In the genomic region with DNA sequence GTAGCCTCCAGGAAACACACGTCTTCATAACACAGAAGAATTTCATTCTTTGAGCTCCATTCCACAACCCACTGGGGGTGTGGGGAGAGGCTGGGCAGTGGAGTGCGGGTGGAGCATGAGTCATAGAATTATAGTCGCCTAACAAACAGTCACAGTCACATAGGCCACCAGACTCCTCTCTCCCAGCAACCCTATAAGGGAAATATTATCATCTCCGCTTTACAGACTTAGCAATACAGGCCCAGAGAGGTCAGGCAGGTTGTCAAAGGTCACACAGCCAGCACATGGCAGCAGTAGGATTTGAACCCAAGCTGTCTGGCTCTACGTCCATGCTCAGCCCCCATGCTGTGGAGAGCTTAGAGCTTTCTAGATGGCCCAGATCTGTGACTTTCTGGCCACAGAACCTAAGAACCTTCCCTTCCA, we compare ENCODE assay signal across 1 cellular context.
TF ChIP-seq lines count a peak whose summit lies in the region.

No MANE protein-coding gene starts in this region.

TF ChIP-seq in K562, 482 proteins besides CTCF, POLR2A, EP300 and RAD21 (continued from another document and continues in another):
- TF ChIP-seq, protein P1, sequence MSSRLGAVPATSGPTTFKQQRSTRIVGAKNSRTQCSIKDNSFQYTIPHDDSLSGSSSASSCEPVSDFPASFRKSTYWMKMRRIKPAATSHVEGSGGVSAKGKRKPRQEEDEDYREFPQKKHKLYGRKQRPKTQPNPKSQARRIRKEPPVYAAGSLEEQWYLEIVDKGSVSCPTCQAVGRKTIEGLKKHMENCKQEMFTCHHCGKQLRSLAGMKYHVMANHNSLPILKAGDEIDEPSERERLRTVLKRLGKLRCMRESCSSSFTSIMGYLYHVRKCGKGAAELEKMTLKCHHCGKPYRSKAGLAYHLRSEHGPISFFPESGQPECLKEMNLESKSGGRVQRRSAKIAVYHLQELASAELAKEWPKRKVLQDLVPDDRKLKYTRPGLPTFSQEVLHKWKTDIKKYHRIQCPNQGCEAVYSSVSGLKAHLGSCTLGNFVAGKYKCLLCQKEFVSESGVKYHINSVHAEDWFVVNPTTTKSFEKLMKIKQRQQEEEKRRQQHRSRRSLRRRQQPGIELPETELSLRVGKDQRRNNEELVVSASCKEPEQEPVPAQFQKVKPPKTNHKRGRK (tag; IDR thresholded peaks at IDR 0.05) = no peak
- TF ChIP-seq HMG20A (CRISPR knock-in tag; conservative IDR thresholded peaks at IDR 0.05) (no peak), TCFL5 (CRISPR knock-in tag; conservative IDR thresholded peaks at IDR 0.05) (no peak), ZNF76 (CRISPR knock-in tag; IDR thresholded peaks at IDR 0.05; ENCODE audit: borderline replicate concordance) (no peak), HDAC1 (IDR thresholded peaks at IDR 0.05) (no peak), ZFP36 (IDR thresholded peaks at IDR 0.05; ENCODE audit: low read depth, low read length, partially characterized antibody) (peak; percentile 96), ELF4 (CRISPR knock-in tag; IDR thresholded peaks at IDR 0.05) (no peak), FOSL1 (tag; conservative IDR thresholded peaks at IDR 0.05) (peak; percentile 91), CXXC5 (CRISPR knock-in tag; IDR thresholded peaks at IDR 0.05) (no peak), ZNF717 (CRISPR knock-in tag; IDR thresholded peaks at IDR 0.05) (no peak), ZNF77 (CRISPR knock-in tag; IDR thresholded peaks at IDR 0.05) (no peak), EWSR1 (IDR thresholded peaks at IDR 0.05; ENCODE audit: borderline replicate concordance, low read depth, partially characterized antibody) (no peak), FOXK2 (conservative IDR thresholded peaks at IDR 0.05 in 1 of 2, IDR thresholded peaks at IDR 0.05 in 1 of 2; ENCODE audit: low read depth in 2 of 2) (no peak), TAF15 (IDR thresholded peaks at IDR 0.05; ENCODE audit: low read depth, low read length) (no peak), ZNF197 (CRISPR knock-in tag; IDR thresholded peaks at IDR 0.05; ENCODE audit: low read depth) (no peak), SMARCC2 (IDR thresholded peaks at IDR 0.05; ENCODE audit: low read depth) (no peak), ZNF354B (CRISPR knock-in tag; IDR thresholded peaks at IDR 0.05) (no peak), MAFF (IDR thresholded peaks at IDR 0.05; ENCODE audit: low read length) (no peak), FOXK1 (CRISPR knock-in tag; IDR thresholded peaks at IDR 0.05; ENCODE audit: borderline replicate concordance) (no peak), NCOR1 (IDR thresholded peaks at IDR 0.05) (no peak), CHCHD3 (CRISPR knock-in tag; IDR thresholded peaks at IDR 0.05) (no peak)
- TF ChIP-seq, protein P2, sequence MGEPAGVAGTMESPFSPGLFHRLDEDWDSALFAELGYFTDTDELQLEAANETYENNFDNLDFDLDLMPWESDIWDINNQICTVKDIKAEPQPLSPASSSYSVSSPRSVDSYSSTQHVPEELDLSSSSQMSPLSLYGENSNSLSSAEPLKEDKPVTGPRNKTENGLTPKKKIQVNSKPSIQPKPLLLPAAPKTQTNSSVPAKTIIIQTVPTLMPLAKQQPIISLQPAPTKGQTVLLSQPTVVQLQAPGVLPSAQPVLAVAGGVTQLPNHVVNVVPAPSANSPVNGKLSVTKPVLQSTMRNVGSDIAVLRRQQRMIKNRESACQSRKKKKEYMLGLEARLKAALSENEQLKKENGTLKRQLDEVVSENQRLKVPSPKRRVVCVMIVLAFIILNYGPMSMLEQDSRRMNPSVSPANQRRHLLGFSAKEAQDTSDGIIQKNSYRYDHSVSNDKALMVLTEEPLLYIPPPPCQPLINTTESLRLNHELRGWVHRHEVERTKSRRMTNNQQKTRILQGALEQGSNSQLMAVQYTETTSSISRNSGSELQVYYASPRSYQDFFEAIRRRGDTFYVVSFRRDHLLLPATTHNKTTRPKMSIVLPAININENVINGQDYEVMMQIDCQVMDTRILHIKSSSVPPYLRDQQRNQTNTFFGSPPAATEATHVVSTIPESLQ (CRISPR knock-in tag; IDR thresholded peaks at IDR 0.05) = no peak
- TF ChIP-seq, protein P3, sequence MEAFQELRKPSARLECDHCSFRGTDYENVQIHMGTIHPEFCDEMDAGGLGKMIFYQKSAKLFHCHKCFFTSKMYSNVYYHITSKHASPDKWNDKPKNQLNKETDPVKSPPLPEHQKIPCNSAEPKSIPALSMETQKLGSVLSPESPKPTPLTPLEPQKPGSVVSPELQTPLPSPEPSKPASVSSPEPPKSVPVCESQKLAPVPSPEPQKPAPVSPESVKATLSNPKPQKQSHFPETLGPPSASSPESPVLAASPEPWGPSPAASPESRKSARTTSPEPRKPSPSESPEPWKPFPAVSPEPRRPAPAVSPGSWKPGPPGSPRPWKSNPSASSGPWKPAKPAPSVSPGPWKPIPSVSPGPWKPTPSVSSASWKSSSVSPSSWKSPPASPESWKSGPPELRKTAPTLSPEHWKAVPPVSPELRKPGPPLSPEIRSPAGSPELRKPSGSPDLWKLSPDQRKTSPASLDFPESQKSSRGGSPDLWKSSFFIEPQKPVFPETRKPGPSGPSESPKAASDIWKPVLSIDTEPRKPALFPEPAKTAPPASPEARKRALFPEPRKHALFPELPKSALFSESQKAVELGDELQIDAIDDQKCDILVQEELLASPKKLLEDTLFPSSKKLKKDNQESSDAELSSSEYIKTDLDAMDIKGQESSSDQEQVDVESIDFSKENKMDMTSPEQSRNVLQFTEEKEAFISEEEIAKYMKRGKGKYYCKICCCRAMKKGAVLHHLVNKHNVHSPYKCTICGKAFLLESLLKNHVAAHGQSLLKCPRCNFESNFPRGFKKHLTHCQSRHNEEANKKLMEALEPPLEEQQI (IDR thresholded peaks at IDR 0.05) = no peak
- TF ChIP-seq, protein P4, sequence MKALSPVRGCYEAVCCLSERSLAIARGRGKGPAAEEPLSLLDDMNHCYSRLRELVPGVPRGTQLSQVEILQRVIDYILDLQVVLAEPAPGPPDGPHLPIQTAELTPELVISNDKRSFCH (CRISPR knock-in tag; IDR thresholded peaks at IDR 0.05) = no peak
- TF ChIP-seq, protein P4 (tag; IDR thresholded peaks at IDR 0.05) = no peak
- TF ChIP-seq, protein P5, sequence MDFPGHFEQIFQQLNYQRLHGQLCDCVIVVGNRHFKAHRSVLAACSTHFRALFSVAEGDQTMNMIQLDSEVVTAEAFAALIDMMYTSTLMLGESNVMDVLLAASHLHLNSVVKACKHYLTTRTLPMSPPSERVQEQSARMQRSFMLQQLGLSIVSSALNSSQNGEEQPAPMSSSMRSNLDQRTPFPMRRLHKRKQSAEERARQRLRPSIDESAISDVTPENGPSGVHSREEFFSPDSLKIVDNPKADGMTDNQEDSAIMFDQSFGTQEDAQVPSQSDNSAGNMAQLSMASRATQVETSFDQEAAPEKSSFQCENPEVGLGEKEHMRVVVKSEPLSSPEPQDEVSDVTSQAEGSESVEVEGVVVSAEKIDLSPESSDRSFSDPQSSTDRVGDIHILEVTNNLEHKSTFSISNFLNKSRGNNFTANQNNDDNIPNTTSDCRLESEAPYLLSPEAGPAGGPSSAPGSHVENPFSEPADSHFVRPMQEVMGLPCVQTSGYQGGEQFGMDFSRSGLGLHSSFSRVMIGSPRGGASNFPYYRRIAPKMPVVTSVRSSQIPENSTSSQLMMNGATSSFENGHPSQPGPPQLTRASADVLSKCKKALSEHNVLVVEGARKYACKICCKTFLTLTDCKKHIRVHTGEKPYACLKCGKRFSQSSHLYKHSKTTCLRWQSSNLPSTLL (IDR thresholded peaks at IDR 0.05) = no peak
- TF ChIP-seq, protein P6, sequence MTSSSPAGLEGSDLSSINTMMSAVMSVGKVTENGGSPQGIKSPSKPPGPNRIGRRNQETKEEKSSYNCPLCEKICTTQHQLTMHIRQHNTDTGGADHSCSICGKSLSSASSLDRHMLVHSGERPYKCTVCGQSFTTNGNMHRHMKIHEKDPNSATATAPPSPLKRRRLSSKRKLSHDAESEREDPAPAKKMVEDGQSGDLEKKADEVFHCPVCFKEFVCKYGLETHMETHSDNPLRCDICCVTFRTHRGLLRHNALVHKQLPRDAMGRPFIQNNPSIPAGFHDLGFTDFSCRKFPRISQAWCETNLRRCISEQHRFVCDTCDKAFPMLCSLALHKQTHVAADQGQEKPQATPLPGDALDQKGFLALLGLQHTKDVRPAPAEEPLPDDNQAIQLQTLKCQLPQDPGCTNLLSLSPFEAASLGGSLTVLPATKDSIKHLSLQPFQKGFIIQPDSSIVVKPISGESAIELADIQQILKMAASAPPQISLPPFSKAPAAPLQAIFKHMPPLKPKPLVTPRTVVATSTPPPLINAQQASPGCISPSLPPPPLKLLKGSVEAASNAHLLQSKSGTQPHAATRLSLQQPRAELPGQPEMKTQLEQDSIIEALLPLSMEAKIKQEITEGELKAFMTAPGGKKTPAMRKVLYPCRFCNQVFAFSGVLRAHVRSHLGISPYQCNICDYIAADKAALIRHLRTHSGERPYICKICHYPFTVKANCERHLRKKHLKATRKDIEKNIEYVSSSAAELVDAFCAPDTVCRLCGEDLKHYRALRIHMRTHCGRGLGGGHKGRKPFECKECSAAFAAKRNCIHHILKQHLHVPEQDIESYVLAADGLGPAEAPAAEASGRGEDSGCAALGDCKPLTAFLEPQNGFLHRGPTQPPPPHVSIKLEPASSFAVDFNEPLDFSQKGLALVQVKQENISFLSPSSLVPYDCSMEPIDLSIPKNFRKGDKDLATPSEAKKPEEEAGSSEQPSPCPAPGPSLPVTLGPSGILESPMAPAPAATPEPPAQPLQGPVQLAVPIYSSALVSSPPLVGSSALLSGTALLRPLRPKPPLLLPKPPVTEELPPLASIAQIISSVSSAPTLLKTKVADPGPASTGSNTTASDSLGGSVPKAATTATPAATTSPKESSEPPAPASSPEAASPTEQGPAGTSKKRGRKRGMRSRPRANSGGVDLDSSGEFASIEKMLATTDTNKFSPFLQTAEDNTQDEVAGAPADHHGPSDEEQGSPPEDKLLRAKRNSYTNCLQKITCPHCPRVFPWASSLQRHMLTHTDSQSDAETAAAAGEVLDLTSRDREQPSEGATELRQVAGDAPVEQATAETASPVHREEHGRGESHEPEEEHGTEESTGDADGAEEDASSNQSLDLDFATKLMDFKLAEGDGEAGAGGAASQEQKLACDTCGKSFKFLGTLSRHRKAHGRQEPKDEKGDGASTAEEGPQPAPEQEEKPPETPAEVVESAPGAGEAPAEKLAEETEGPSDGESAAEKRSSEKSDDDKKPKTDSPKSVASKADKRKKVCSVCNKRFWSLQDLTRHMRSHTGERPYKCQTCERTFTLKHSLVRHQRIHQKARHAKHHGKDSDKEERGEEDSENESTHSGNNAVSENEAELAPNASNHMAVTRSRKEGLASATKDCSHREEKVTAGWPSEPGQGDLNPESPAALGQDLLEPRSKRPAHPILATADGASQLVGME (CRISPR knock-in tag; IDR thresholded peaks at IDR 0.05) = no peak
- TF ChIP-seq, protein P7, sequence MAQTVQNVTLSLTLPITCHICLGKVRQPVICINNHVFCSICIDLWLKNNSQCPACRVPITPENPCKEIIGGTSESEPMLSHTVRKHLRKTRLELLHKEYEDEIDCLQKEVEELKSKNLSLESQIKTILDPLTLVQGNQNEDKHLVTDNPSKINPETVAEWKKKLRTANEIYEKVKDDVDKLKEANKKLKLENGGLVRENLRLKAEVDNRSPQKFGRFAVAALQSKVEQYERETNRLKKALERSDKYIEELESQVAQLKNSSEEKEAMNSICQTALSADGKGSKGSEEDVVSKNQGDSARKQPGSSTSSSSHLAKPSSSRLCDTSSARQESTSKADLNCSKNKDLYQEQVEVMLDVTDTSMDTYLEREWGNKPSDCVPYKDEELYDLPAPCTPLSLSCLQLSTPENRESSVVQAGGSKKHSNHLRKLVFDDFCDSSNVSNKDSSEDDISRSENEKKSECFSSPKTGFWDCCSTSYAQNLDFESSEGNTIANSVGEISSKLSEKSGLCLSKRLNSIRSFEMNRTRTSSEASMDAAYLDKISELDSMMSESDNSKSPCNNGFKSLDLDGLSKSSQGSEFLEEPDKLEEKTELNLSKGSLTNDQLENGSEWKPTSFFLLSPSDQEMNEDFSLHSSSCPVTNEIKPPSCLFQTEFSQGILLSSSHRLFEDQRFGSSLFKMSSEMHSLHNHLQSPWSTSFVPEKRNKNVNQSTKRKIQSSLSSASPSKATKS (CRISPR knock-in tag; IDR thresholded peaks at IDR 0.05) = no peak
- TF ChIP-seq, protein P8, sequence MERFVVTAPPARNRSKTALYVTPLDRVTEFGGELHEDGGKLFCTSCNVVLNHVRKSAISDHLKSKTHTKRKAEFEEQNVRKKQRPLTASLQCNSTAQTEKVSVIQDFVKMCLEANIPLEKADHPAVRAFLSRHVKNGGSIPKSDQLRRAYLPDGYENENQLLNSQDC (CRISPR knock-in tag; IDR thresholded peaks at IDR 0.05) = no peak
- TF ChIP-seq, protein P9, sequence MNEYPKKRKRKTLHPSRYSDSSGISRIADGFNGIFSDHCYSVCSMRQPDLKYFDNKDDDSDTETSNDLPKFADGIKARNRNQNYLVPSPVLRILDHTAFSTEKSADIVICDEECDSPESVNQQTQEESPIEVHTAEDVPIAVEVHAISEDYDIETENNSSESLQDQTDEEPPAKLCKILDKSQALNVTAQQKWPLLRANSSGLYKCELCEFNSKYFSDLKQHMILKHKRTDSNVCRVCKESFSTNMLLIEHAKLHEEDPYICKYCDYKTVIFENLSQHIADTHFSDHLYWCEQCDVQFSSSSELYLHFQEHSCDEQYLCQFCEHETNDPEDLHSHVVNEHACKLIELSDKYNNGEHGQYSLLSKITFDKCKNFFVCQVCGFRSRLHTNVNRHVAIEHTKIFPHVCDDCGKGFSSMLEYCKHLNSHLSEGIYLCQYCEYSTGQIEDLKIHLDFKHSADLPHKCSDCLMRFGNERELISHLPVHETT (CRISPR knock-in tag; conservative IDR thresholded peaks at IDR 0.05 in 1 of 2, IDR thresholded peaks at IDR 0.05 in 1 of 2) = no peak
- TF ChIP-seq, protein P10, sequence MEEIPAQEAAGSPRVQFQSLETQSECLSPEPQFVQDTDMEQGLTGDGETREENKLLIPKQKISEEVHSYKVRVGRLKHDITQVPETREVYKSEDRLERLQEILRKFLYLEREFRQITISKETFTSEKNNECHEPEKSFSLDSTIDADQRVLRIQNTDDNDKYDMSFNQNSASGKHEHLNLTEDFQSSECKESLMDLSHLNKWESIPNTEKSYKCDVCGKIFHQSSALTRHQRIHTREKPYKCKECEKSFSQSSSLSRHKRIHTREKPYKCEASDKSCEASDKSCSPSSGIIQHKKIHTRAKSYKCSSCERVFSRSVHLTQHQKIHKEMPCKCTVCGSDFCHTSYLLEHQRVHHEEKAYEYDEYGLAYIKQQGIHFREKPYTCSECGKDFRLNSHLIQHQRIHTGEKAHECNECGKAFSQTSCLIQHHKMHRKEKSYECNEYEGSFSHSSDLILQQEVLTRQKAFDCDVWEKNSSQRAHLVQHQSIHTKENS (CRISPR knock-in tag; IDR thresholded peaks at IDR 0.05) = no peak
- TF ChIP-seq, protein P11, sequence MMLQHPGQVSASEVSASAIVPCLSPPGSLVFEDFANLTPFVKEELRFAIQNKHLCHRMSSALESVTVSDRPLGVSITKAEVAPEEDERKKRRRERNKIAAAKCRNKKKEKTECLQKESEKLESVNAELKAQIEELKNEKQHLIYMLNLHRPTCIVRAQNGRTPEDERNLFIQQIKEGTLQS (IDR thresholded peaks at IDR 0.05) = peak; percentile 71
- TF ChIP-seq, protein P11 (CRISPR knock-in tag; conservative IDR thresholded peaks at IDR 0.05) = no peak
- TF ChIP-seq, protein P12, sequence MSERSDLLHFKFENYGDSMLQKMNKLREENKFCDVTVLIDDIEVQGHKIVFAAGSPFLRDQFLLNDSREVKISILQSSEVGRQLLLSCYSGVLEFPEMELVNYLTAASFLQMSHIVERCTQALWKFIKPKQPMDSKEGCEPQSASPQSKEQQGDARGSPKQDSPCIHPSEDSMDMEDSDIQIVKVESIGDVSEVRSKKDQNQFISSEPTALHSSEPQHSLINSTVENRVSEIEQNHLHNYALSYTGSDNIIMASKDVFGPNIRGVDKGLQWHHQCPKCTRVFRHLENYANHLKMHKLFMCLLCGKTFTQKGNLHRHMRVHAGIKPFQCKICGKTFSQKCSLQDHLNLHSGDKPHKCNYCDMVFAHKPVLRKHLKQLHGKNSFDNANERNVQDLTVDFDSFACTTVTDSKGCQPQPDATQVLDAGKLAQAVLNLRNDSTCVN (CRISPR knock-in tag; IDR thresholded peaks at IDR 0.05) = no peak
